12 cellular contexts compared by ENCODE assay signal in the genomic region with DNA sequence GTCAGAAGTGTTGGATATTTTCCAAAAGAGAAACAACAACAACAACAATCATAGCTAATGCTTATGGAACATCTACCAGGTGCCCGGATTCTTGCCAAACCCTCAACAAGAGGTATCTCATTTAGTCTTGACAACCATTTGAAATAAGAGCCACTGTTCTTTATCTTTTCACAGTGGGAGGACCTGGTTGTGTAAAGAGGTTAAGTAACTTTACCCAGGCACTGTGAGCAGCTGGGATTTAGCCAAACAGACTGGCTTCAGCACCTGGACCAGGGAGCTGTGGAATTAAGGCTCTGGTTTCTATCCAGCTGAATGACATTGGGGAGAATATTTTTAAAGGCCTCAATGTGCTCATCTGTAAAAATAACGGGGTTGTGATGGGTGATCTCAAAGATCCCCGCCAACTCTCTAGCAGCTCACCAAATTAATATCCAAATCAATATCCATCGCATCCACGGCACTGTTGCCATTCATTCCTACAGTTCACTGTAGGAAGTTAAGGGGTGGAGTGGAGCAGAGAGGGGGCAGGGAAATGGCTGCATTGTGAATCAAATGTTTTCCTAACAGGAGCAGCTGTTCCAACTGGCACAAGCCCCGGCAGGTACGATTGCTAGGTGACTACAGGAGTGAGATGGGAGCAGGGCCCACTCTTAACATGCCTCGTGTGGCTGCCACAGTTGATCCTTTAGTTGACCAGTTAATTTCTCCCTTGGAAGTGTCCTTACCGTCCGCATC.
A peak's percentile ranks its signal among the peaks of the same experiment; 100 is the strongest.
DNase-seq lines count a peak whose midpoint lies in the region; ATAC-seq and TF ChIP-seq lines count a peak whose summit lies in the region.
"Had no signal": no experiment of that assay in that cellular context is flagged by ENCODE, and none has a peak within 500 bp of the region (broad histone marks: within the 10 kb centered on the region; RNA-seq: fewer than 3 reads in every experiment).

No MANE protein-coding gene starts in this region.

- no peak overlapping the region for H3K4me3 ChIP-seq in RWPE2 (ENCODE audit: severe bottlenecking)
- H3K4me3 ChIP-seq in naive thymus-derived CD4-positive, alpha-beta T cell (ENCODE audit: low read length), result no peak overlapping the region

- POLR2A ChIA-PET in naive thymus-derived CD4-positive, alpha-beta T cell (lab: Charles Lee), result no interaction called here

- TF ChIP-seq CTCF in RWPE2 (IDR thresholded peaks at IDR 0.05; ENCODE audit: poor library complexity, severe bottlenecking), result no peak

- peaks cover 13% of the 10 kb centered on the region for H3K4me1 ChIP-seq in RWPE2 (ENCODE audit: insufficient read depth, poor library complexity, severe bottlenecking)
- no peaks in the 10 kb centered on the region for H3K4me1 ChIP-seq in naive thymus-derived CD4-positive, alpha-beta T cell (ENCODE audit: control insufficient read depth in 2 of 2, insufficient read depth in 2 of 2, low read length in 2 of 2)

- H3K27ac ChIP-seq in RWPE2 (ENCODE audit: poor library complexity, severe bottlenecking), result no peak overlapping the region
- H3K27ac ChIP-seq in naive thymus-derived CD4-positive, alpha-beta T cell (ENCODE audit: low read depth, low read length), result no peak overlapping the region

- H3K9me3 Mint-ChIP-seq in naive thymus-derived CD4-positive, alpha-beta T cell, result peaks cover 0 to 3% (median 0%) of the 10 kb centered on the region in 11 donors
- H3K9me3 Mint-ChIP-seq: CD8-positive, alpha-beta T cell; stimulated activated naive B cell treated with anti-CD40 and anti-IgM and Interleukin-4, amounts not matched to agents 10 μg/mL and 1 μg/mL and 100 μg/mL, for 72 hours had no signal

- H3K27ac Mint-ChIP-seq in naive thymus-derived CD4-positive, alpha-beta T cell, result no peak overlapping the region
- H3K27ac Mint-ChIP-seq: CD8-positive, alpha-beta T cell had no signal

- H3K9me3 ChIP-seq in RWPE2 (ENCODE audit: severe bottlenecking), result no peaks in the 10 kb centered on the region
- no peaks in the 10 kb centered on the region for H3K9me3 ChIP-seq in naive thymus-derived CD4-positive, alpha-beta T cell (ENCODE audit: control insufficient read depth in 2 of 3, low read length in 3 of 3)

- H3K4me3 Mint-ChIP-seq in naive thymus-derived CD4-positive, alpha-beta T cell, result peak overlapping the region in 1 of 10 donors; percentile 45
- H3K4me3 Mint-ChIP-seq: CD8-positive, alpha-beta T cell; stimulated activated naive B cell treated with anti-CD40 and anti-IgM and Interleukin-4, amounts not matched to agents 10 μg/mL and 1 μg/mL and 100 μg/mL, for 72 hours had no signal

- no peaks in the 10 kb centered on the region for H3K27me3 Mint-ChIP-seq in naive thymus-derived CD4-positive, alpha-beta T cell
- H3K27me3 Mint-ChIP-seq: stimulated activated naive B cell treated with anti-CD40 and anti-IgM and Interleukin-4, amounts not matched to agents 10 μg/mL and 1 μg/mL and 100 μg/mL, for 72 hours had no signal

- CTCF ChIA-PET in naive thymus-derived CD4-positive, alpha-beta T cell (lab: Charles Lee), result no interaction called here

- ATAC-seq in RWPE2 (ENCODE audit: low read depth) (peak; percentile 82), GM18505 (IDR thresholded peaks at IDR 0.05; ENCODE audit: unreplicated experiment) (no peak)
- no peak for ATAC-seq in naive thymus-derived CD4-positive, alpha-beta T cell
- ATAC-seq: CD8-positive, alpha-beta T cell; sciatic nerve; stimulated activated naive B cell treated with anti-CD40 and anti-IgM and Interleukin-4, amounts not matched to agents 10 μg/mL and 1 μg/mL and 100 μg/mL, for 72 hours had no signal

- TF ChIP-seq POLR2A in GM18505 (IDR thresholded peaks at IDR 0.05; ENCODE audit: borderline replicate concordance, extremely low read depth, insufficient read depth, insufficient read length), result no peak

- peaks cover 0 to 28% (median 0%) of the 10 kb centered on the region in 7 donors for H3K4me1 Mint-ChIP-seq in naive thymus-derived CD4-positive, alpha-beta T cell

- H3K27me3 ChIP-seq in RWPE2 (ENCODE audit: insufficient read depth, poor library complexity, severe bottlenecking), result no peaks in the 10 kb centered on the region
- no peaks in the 10 kb centered on the region for H3K27me3 ChIP-seq in naive thymus-derived CD4-positive, alpha-beta T cell (ENCODE audit: control insufficient read depth in 2 of 2, insufficient read depth in 2 of 2, low read length in 2 of 2)

- H3K36me3 Mint-ChIP-seq in naive thymus-derived CD4-positive, alpha-beta T cell, result peaks cover 0 to 5% (median 0%) of the 10 kb centered on the region in 5 donors
- H3K36me3 Mint-ChIP-seq: CD8-positive, alpha-beta T cell had no signal

- intact Hi-C loops in naive thymus-derived CD4-positive, alpha-beta T cell (cut with micrococcal nuclease), result no loop called here

- peak; percentile 39 for DNase-seq in DMS153 treated with DMSO at 0.1 percent for 48 hours (lab: John Stamatoyannopoulos, UW; ENCODE audit: unreplicated experiment)
- peak; percentile 98 for DNase-seq in NCI-H1105 treated with DMSO at 0.1 percent for 48 hours (lab: John Stamatoyannopoulos, UW)
- no peak for DNase-seq in RWPE2 (ENCODE audit: low spot score)
- peak; percentile 84 for DNase-seq in left kidney (ENCODE audit: low read depth, low spot score)
- DNase-seq in pons (ENCODE audit: low spot score), result no peak
- DNase-seq in SIG-M5 treated with dmso at 0.1 percent for 504 hours (lab: John Stamatoyannopoulos, UW; ENCODE audit: unreplicated experiment), result no peak
- DNase-seq in naive thymus-derived CD4-positive, alpha-beta T cell, result no peak
- DNase-seq: CD8-positive, alpha-beta T cell; foreskin fibroblast; stimulated activated naive B cell treated with anti-CD40 and anti-IgM and Interleukin-4, amounts not matched to agents 10 μg/mL and 1 μg/mL and 100 μg/mL, for 72 hours had no signal

- no peaks in the 10 kb centered on the region for H3K36me3 ChIP-seq in RWPE2 (ENCODE audit: low read depth)
- H3K36me3 ChIP-seq in naive thymus-derived CD4-positive, alpha-beta T cell (ENCODE audit: control insufficient read depth in 2 of 3, insufficient read depth in 3 of 3, low read length in 3 of 3), result no peaks in the 10 kb centered on the region

Comparison
In these comparisons a context has a peak if more than half of its experiments do, and no peak if none do; other contexts are left out.
1. DNase-seq: peak in DMS153 treated with DMSO at 0.1 percent for 48 hours (single experiment), NCI-H1105 treated with DMSO at 0.1 percent for 48 hours (single experiment) and left kidney (single experiment); none in RWPE2 (single experiment), pons (single experiment), SIG-M5 treated with dmso at 0.1 percent for 504 hours (single experiment) and naive thymus-derived CD4-positive, alpha-beta T cell (0 of 9).